Comparison of ENCODE assay signal across 20 cellular contexts in the genomic region with DNA sequence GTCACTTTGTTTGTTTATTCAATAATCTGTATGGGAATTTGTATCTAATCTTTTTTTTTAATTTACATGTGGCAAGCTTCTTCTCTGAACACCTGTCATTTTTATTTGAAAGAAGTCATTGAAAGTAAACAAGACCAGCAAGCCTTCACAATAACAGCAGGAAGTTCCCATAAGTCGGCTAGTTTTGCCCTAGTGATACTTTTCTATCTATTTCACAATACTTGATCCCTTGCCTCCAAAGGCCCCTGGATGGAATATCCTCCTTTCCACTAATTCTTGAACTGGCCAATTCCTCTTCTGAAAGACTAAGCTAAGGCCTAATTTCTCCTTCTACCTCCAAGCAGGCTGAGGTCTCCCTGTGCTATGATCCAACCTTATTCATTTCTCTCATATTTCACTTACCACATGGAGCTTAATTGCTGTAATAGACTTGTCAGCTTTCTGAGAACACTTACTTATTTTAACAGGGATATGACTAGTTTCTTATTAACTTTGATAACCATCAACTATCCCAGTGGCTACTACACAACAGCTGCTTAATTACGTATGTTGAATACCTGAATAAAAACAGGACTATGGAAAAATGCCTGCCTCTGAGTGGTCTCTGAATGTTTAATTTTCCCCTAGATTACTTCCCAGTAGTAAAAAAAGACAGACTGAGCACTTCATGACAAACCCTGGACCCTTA.
DNase-seq lines count a peak whose midpoint lies in the region; ATAC-seq, FAIRE-seq and TF ChIP-seq lines count a peak whose summit lies in the region.
"Had no signal": no experiment of that assay in that cellular context is flagged by ENCODE, and none has a peak within 500 bp of the region (broad histone marks: within the 10 kb centered on the region; RNA-seq: fewer than 3 reads in every experiment).

No MANE protein-coding gene starts in this region.

- H3K36me3 ChIP-seq in upper lobe of right lung: no peaks in the 10 kb centered on the region
- H3K36me3 ChIP-seq: BE2C had no signal

- no peak for TF ChIP-seq CTCF in progenitor cell of endocrine pancreas (IDR thresholded peaks at IDR 0.05; ENCODE audit: unreplicated experiment)
- TF ChIP-seq CTCF in upper lobe of right lung (IDR thresholded peaks at IDR 0.05): no peak

- no peaks in the 10 kb centered on the region for H3K27me3 Mint-ChIP-seq in progenitor cell of endocrine pancreas
- no peaks in the 10 kb centered on the region for H3K27me3 Mint-ChIP-seq in activated T-cell treated with anti-CD3 and anti-CD28 coated beads, Interleukin-2, amount 50 U/mL, for 72 hours (ENCODE audit: low read depth)
- H3K27me3 Mint-ChIP-seq in activated naive CD4-positive, alpha-beta T cell treated with anti-CD3 and anti-CD28 coated beads for 36 hours (ENCODE audit: low read depth): no peaks in the 10 kb centered on the region
- H3K27me3 Mint-ChIP-seq: CD4-positive, alpha-beta T cell had no signal

- FAIRE-seq in islet of Langerhans (lab: Jason Lieb, UNC): peak; percentile 36
- FAIRE-seq: D721Med, GM12892 had no signal

- DNase-seq in DMS 273 (lab: John Stamatoyannopoulos, UW; ENCODE audit: unreplicated experiment) (peak; percentile 1), DMS 273 treated with DMSO at 0.1 percent for 48 hours (lab: John Stamatoyannopoulos, UW) (no peak), NCI-H69 (lab: John Stamatoyannopoulos, UW) (peak; percentile 76), progenitor cell of endocrine pancreas (ENCODE audit: low spot score, unreplicated experiment) (no peak), upper lobe of right lung (no peak)
- no peak for DNase-seq in activated T-cell treated with anti-CD3 and anti-CD28 coated beads, Interleukin-2, amount 50 U/mL, for 72 hours
- no peak for DNase-seq in activated naive CD4-positive, alpha-beta T cell treated with anti-CD3 and anti-CD28 coated beads for 36 hours
- DNase-seq: BE2C; CD4-positive, alpha-beta T cell; NCI-H1105 treated with DMSO at 0.1 percent for 48 hours; NCI-H187 treated with DMSO at 0.1 percent for 48 hours; NCI-H2171; NCI-H446; NCI-H82; PC-9 had no signal

- H3K27me3 ChIP-seq in upper lobe of right lung: no peaks in the 10 kb centered on the region
- H3K27me3 ChIP-seq: BE2C had no signal

- H3K27ac ChIP-seq in upper lobe of right lung: no peak overlapping the region
- H3K27ac ChIP-seq: 22Rv1, PC-9, SK-N-MC had no signal

- H3K4me1 ChIP-seq in upper lobe of right lung: no peaks in the 10 kb centered on the region
- H3K4me1 ChIP-seq: BE2C had no signal

- peaks cover 2% of the 10 kb centered on the region for H3K36me3 Mint-ChIP-seq in progenitor cell of endocrine pancreas (ENCODE audit: insufficient read depth)
- H3K36me3 Mint-ChIP-seq in activated T-cell treated with anti-CD3 and anti-CD28 coated beads, Interleukin-2, amount 50 U/mL, for 72 hours (ENCODE audit: insufficient read depth in 2 of 2): no peaks in the 10 kb centered on the region
- H3K36me3 Mint-ChIP-seq in activated naive CD4-positive, alpha-beta T cell treated with anti-CD3 and anti-CD28 coated beads for 36 hours (ENCODE audit: low read depth): no peaks in the 10 kb centered on the region

- intact Hi-C loops in upper lobe of right lung (cut with DNase I): no loop called here
- intact Hi-C loops in activated naive CD4-positive, alpha-beta T cell treated with anti-CD3 and anti-CD28 coated beads for 36 hours (cut with micrococcal nuclease): no loop called here

- ATAC-seq in upper lobe of right lung: no peak
- no peak for ATAC-seq in activated T-cell treated with anti-CD3 and anti-CD28 coated beads, Interleukin-2, amount 50 U/mL, for 72 hours (replicated peaks in 1 of 2)

- H3K4me3 ChIP-seq in upper lobe of right lung: no peak overlapping the region
- H3K4me3 ChIP-seq: PC-9, SK-N-MC had no signal

- no peaks in the 10 kb centered on the region for H3K9me3 ChIP-seq in upper lobe of right lung
- H3K9me3 ChIP-seq: BE2C had no signal

- peak overlapping the region; percentile 46 for H3K27ac Mint-ChIP-seq in progenitor cell of endocrine pancreas
- H3K27ac Mint-ChIP-seq in activated T-cell treated with anti-CD3 and anti-CD28 coated beads, Interleukin-2, amount 50 U/mL, for 72 hours: no peak overlapping the region
- no peak overlapping the region for H3K27ac Mint-ChIP-seq in activated naive CD4-positive, alpha-beta T cell treated with anti-CD3 and anti-CD28 coated beads for 36 hours
- H3K27ac Mint-ChIP-seq: CD4-positive, alpha-beta T cell had no signal

- peaks cover 13% of the 10 kb centered on the region for H3K4me1 Mint-ChIP-seq in progenitor cell of endocrine pancreas (ENCODE audit: low read depth)
- H3K4me1 Mint-ChIP-seq in activated T-cell treated with anti-CD3 and anti-CD28 coated beads, Interleukin-2, amount 50 U/mL, for 72 hours (ENCODE audit: low read depth): no peaks in the 10 kb centered on the region
- no peaks in the 10 kb centered on the region for H3K4me1 Mint-ChIP-seq in activated naive CD4-positive, alpha-beta T cell treated with anti-CD3 and anti-CD28 coated beads for 36 hours (ENCODE audit: low read depth)

- CTCF ChIA-PET in activated naive CD4-positive, alpha-beta T cell treated with anti-CD3 and anti-CD28 coated beads for 36 hours (lab: Charles Lee): no interaction called here

- H3K9me3 Mint-ChIP-seq in progenitor cell of endocrine pancreas (ENCODE audit: low read depth): peaks cover 3% of the 10 kb centered on the region
- no peaks in the 10 kb centered on the region for H3K9me3 Mint-ChIP-seq in activated T-cell treated with anti-CD3 and anti-CD28 coated beads, Interleukin-2, amount 50 U/mL, for 72 hours
- no peaks in the 10 kb centered on the region for H3K9me3 Mint-ChIP-seq in activated naive CD4-positive, alpha-beta T cell treated with anti-CD3 and anti-CD28 coated beads for 36 hours
- H3K9me3 Mint-ChIP-seq: CD4-positive, alpha-beta T cell had no signal

- H3K4me3 Mint-ChIP-seq in progenitor cell of endocrine pancreas (ENCODE audit: low read depth): no peak overlapping the region
- H3K4me3 Mint-ChIP-seq in activated T-cell treated with anti-CD3 and anti-CD28 coated beads, Interleukin-2, amount 50 U/mL, for 72 hours: no peak overlapping the region
- H3K4me3 Mint-ChIP-seq in activated naive CD4-positive, alpha-beta T cell treated with anti-CD3 and anti-CD28 coated beads for 36 hours: no peak overlapping the region
- H3K4me3 Mint-ChIP-seq: CD4-positive, alpha-beta T cell had no signal

Comparison
In these comparisons a context has a peak if more than half of its experiments do, and no peak if none do; other contexts are left out.
1. DNase-seq: peak in DMS 273 (single experiment) and NCI-H69 (single experiment); none in DMS 273 treated with DMSO at 0.1 percent for 48 hours (single experiment), progenitor cell of endocrine pancreas (single experiment), upper lobe of right lung (single experiment), activated T-cell treated with anti-CD3 and anti-CD28 coated beads, Interleukin-2, amount 50 U/mL, for 72 hours (0 of 2) and activated naive CD4-positive, alpha-beta T cell treated with anti-CD3 and anti-CD28 coated beads for 36 hours (single experiment).